In the genomic region with DNA sequence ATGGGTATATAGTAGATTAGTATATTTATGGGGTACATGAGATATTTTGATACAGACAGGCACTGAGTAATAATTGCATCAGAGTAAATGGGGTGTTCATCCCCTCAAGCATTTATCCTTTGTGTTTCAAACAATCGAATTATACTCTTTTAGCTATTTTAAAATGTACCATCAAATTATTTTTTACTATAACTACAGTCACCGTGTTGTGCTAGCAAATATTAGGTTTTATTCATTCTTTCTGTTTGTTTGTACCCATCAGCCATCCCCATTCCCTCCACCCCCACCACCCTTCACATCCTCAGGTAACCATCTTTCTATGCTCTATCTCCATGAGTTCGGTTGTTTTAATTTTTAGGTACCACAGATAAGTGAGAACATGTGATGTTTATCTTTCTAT, we compare ENCODE assay signal across 32 cellular contexts.
"Had no signal": no experiment of that assay in that cellular context is flagged by ENCODE, and none has a peak within 500 bp of the region (broad histone marks: within the 10 kb centered on the region; RNA-seq: fewer than 3 reads in every experiment).

No MANE protein-coding gene starts in this region.

- H3K27ac ChIP-seq: KMS-11 had no signal

- H3K4me2 ChIP-seq: KMS-11 had no signal

- H3K9me3 ChIP-seq: MG63 had no signal

- H3K36me3 ChIP-seq: MG63 had no signal

- H3K27me3 ChIP-seq: MG63 had no signal

- H3K9ac ChIP-seq: KMS-11 had no signal

- DNase-seq: Karpas-422, Kasumi-1, MG63, MM.1S, MV-4-11, NCI-H1048, NCI-H1092, NCI-H1092 treated with DMSO at 0.1 percent for 48 hours, NCI-H1105, NCI-H1105 treated with DMSO at 0.1 percent for 48 hours, NCI-H1417 treated with DMSO at 0.1 percent for 48 hours, NCI-H1436, NCI-H1436 treated with DMSO at 0.1 percent for 48 hours, NCI-H1694, NCI-H1694 treated with DMSO at 0.1 percent for 48 hours, NCI-H187, NCI-H187 treated with DMSO at 0.1 percent for 48 hours, NCI-H1930, NCI-H2029, NCI-H2029 treated with DMSO at 0.1 percent for 48 hours, NCI-H2081, NCI-H2081 treated with DMSO at 0.1 percent for 48 hours, NCI-H2107, NCI-H2171, NCI-H2171 treated with DMSO at 0.1 percent for 48 hours, NCI-H2227 treated with DMSO at 0.1 percent for 48 hours, NCI-H226, NCI-H345, NCI-H446, NCI-H446 treated with DMSO at 0.1 percent for 48 hours, NCI-H510A had no signal

- H3K4me3 ChIP-seq: MG63 had no signal
